8 cellular contexts compared by ENCODE assay signal in the genomic region with DNA sequence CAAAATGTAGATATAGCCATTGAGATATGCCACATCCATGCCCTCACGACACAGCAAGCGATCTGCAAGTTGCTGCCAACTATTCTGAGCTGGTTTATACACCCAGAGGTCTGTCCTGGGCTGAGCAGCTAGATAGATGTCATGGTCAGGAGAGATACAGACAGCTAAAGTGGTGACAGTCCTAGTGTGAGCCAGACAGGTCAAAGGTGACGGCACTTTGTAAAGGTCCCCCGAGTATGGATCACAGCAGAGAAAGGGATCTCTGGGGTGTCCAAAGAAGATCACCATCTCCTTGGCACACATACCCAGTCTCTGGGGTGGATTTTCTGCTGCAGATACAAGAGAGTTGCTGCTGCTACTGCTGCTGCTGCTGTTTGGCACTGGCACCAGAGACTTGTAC. TPM values are rescaled to one million over a fixed set of nuclear protein-coding genes. Genes with fewer than 3 reads are reported as not detected.
DNase-seq lines count a peak whose midpoint lies in the region; ATAC-seq and TF ChIP-seq lines count a peak whose summit lies in the region.
"Not testable (repeated sequence)": the region's sequence is repeated elsewhere in the genome, so short reads cannot be mapped to it uniquely, and the experiment has no call there.

No MANE protein-coding gene starts in this region.

- peaks cover 32% of the 10 kb centered on the region for H3K4me1 ChIP-seq in CD4-positive, CD25-positive, alpha-beta regulatory T cell (ENCODE audit: control insufficient read depth, insufficient read depth, low read length, poor library complexity, severe bottlenecking)
- H3K4me1 ChIP-seq in HUES6 (ENCODE audit: control insufficient read depth, insufficient read depth, low read length) (peaks cover 21% of the 10 kb centered on the region), hepatocyte (ENCODE audit: insufficient read depth) (peaks cover 15% of the 10 kb centered on the region), subcutaneous abdominal adipose tissue (ENCODE audit: control insufficient read depth in 5 of 5, insufficient read depth in 5 of 5, low read length in 5 of 5) (peaks cover 6 to 50% (median 38%) of the 10 kb centered on the region in 5 donors)

- not testable (repeated sequence) for H3K36me3 ChIP-seq in CD4-positive, CD25-positive, alpha-beta regulatory T cell (ENCODE audit: control insufficient read depth, insufficient read depth, low read length); hepatocyte (replicated peaks; ENCODE audit: insufficient read depth, low read depth); subcutaneous abdominal adipose tissue (ENCODE audit: control insufficient read depth in 5 of 5, insufficient read depth in 5 of 5, low read length in 5 of 5)
- peaks cover 11% of the 10 kb centered on the region; the same call in 1 of the 2 replicates for H3K36me3 ChIP-seq in HUES6 (ENCODE audit: control insufficient read depth, insufficient read depth, low read length)

- not testable (repeated sequence) for H3K9me3 Mint-ChIP-seq in CD4-positive, CD25-positive, alpha-beta regulatory T cell; T-cell; activated T-cell treated with anti-CD3 and anti-CD28 coated beads, Interleukin-2, amount 50 U/mL, for 72 hours; central memory CD8-positive, alpha-beta T cell
- H3K9me3 Mint-ChIP-seq in nephron progenitor cell: peaks cover 21% of the 10 kb centered on the region

- peak overlapping the region; percentile 83 for H3K4me2 ChIP-seq in hepatocyte

- DNase-seq in CD4-positive, CD25-positive, alpha-beta regulatory T cell; T-cell; activated T-cell treated with anti-CD3 and anti-CD28 coated beads, Interleukin-2, amount 50 U/mL, for 72 hours; central memory CD8-positive, alpha-beta T cell (ENCODE audit: low spot score in 2 of 2); hepatocyte (ENCODE audit: low spot score); nephron progenitor cell: not testable (repeated sequence)

- H2AFZ ChIP-seq in hepatocyte: not testable (repeated sequence)

- not testable (repeated sequence) for H3K27ac ChIP-seq in CD4-positive, CD25-positive, alpha-beta regulatory T cell (ENCODE audit: insufficient read depth, low read length, poor library complexity, severe bottlenecking); HUES6 (ENCODE audit: low read depth, low read length); hepatocyte; subcutaneous abdominal adipose tissue (ENCODE audit: low read depth, low read length)

- POLR2A ChIA-PET in T-cell (lab: Charles Lee): not testable (repeated sequence)

- peak overlapping the region; percentile 77 for H3K4me3 ChIP-seq in CD4-positive, CD25-positive, alpha-beta regulatory T cell (ENCODE audit: low read depth, low read length)
- H3K4me3 ChIP-seq in HUES6 (ENCODE audit: low read depth, low read length): peak overlapping the region; percentile 45
- H3K4me3 ChIP-seq in hepatocyte: not testable (repeated sequence)
- peak overlapping the region in 3 of 5 donors; percentile 19 to 91 (median 22) for H3K4me3 ChIP-seq in subcutaneous abdominal adipose tissue (ENCODE audit: low read depth in 1 of 5, low read length in 5 of 5)

- peaks cover 25 to 68% (median 40%) of the 10 kb centered on the region in 4 donors for H3K4me1 Mint-ChIP-seq in CD4-positive, CD25-positive, alpha-beta regulatory T cell
- H3K4me1 Mint-ChIP-seq in T-cell (peaks cover 54 to 64% (median 56%) of the 10 kb centered on the region in 3 donors), nephron progenitor cell (peaks cover 40% of the 10 kb centered on the region)
- H3K4me1 Mint-ChIP-seq in activated T-cell treated with anti-CD3 and anti-CD28 coated beads, Interleukin-2, amount 50 U/mL, for 72 hours (ENCODE audit: low read depth): peaks cover 40% of the 10 kb centered on the region
- peaks cover 39% of the 10 kb centered on the region for H3K4me1 Mint-ChIP-seq in central memory CD8-positive, alpha-beta T cell

- not testable (repeated sequence) for TF ChIP-seq CTCF in hepatocyte (IDR thresholded peaks at IDR 0.05; ENCODE audit: poor library complexity); nephron progenitor cell (IDR thresholded peaks at IDR 0.05)

- H3K9me2 ChIP-seq in hepatocyte (replicated peaks; ENCODE audit: insufficient read depth): not testable (repeated sequence)

- H3K79me2 ChIP-seq in hepatocyte: peaks cover 37% of the 10 kb centered on the region

- CTCF ChIA-PET in T-cell (lab: Charles Lee): interaction anchor here in 1 of 2 donors (0.6 kb wide), 1 partner anchor 112 kb away, joined by 3 read pairs; the partner anchor contains the start of gene ELF1

- H3K27me3 Mint-ChIP-seq in CD4-positive, CD25-positive, alpha-beta regulatory T cell; T-cell; activated T-cell treated with anti-CD3 and anti-CD28 coated beads, Interleukin-2, amount 50 U/mL, for 72 hours (ENCODE audit: low read depth); central memory CD8-positive, alpha-beta T cell; nephron progenitor cell (ENCODE audit: low read depth, poor library complexity): not testable (repeated sequence)

- not testable (repeated sequence) for H3K36me3 Mint-ChIP-seq in CD4-positive, CD25-positive, alpha-beta regulatory T cell; central memory CD8-positive, alpha-beta T cell (ENCODE audit: insufficient read depth)
- H3K36me3 Mint-ChIP-seq in T-cell: peaks cover 18% of the 10 kb centered on the region
- H3K36me3 Mint-ChIP-seq in activated T-cell treated with anti-CD3 and anti-CD28 coated beads, Interleukin-2, amount 50 U/mL, for 72 hours (ENCODE audit: insufficient read depth in 2 of 2): peaks cover 7 to 10% of the 10 kb centered on the region in 2 donors
- H3K36me3 Mint-ChIP-seq in nephron progenitor cell (ENCODE audit: low read depth): peaks cover 44% of the 10 kb centered on the region

- peak overlapping the region; percentile 94 to 99 (median 98) for H3K4me3 Mint-ChIP-seq in CD4-positive, CD25-positive, alpha-beta regulatory T cell
- H3K4me3 Mint-ChIP-seq in T-cell (peak overlapping the region; percentile 96 to 99 (median 98)), nephron progenitor cell (peak overlapping the region; percentile 96)
- H3K4me3 Mint-ChIP-seq in activated T-cell treated with anti-CD3 and anti-CD28 coated beads, Interleukin-2, amount 50 U/mL, for 72 hours: peak overlapping the region; percentile 90 to 98
- peak overlapping the region; percentile 98 for H3K4me3 Mint-ChIP-seq in central memory CD8-positive, alpha-beta T cell

- H3K27ac Mint-ChIP-seq in CD4-positive, CD25-positive, alpha-beta regulatory T cell: peak overlapping the region; percentile 7 to 94 (median 58)
- not testable (repeated sequence) for H3K27ac Mint-ChIP-seq in T-cell; activated T-cell treated with anti-CD3 and anti-CD28 coated beads, Interleukin-2, amount 50 U/mL, for 72 hours; central memory CD8-positive, alpha-beta T cell (ENCODE audit: low read depth); nephron progenitor cell

- WGBS in hepatocyte (ENCODE audit: low lambda C conversion rate, missing lambda C conversion rate): 98% methylated on average over 4 of the region's 4 CpGs

- not testable (repeated sequence) for H3K27me3 ChIP-seq in CD4-positive, CD25-positive, alpha-beta regulatory T cell (ENCODE audit: control insufficient read depth, insufficient read depth, low read length); HUES6 (ENCODE audit: control insufficient read depth, insufficient read depth, low read length); hepatocyte; subcutaneous abdominal adipose tissue (ENCODE audit: control insufficient read depth in 5 of 5, insufficient read depth in 4 of 5, low read length in 5 of 5)

- H4K20me1 ChIP-seq in hepatocyte (ENCODE audit: insufficient read depth, poor library complexity, severe bottlenecking): not testable (repeated sequence)

- ATAC-seq in CD4-positive, CD25-positive, alpha-beta regulatory T cell (ENCODE audit: low read depth in 2 of 2); T-cell (replicated peaks in 1 of 4); activated T-cell treated with anti-CD3 and anti-CD28 coated beads, Interleukin-2, amount 50 U/mL, for 72 hours (replicated peaks in 1 of 2); central memory CD8-positive, alpha-beta T cell (replicated peaks; ENCODE audit: extremely low read depth, poor library complexity, severe bottlenecking): not testable (repeated sequence)

- H3K9ac ChIP-seq in HUES6 (ENCODE audit: low read length); subcutaneous abdominal adipose tissue (ENCODE audit: low read length in 5 of 5): not testable (repeated sequence)

- H3K9me3 ChIP-seq in CD4-positive, CD25-positive, alpha-beta regulatory T cell (ENCODE audit: control insufficient read depth in 2 of 2, low read length in 2 of 2); HUES6 (ENCODE audit: control insufficient read depth, insufficient read depth, low read depth, low read length); hepatocyte (ENCODE audit: low read depth); subcutaneous abdominal adipose tissue (ENCODE audit: control insufficient read depth in 5 of 5, low read length in 5 of 5): not testable (repeated sequence)

RNA-seq across cellular contexts. Expression of gene KBTBD6, which starts 1.4 kb away (rescaled TPM):
- 3.8 TPM for total RNA-seq in CD4-positive, CD25-positive, alpha-beta regulatory T cell
- polyA plus RNA-seq in CD4-positive, CD25-positive, alpha-beta regulatory T cell: 1 to 10 TPM; 1.8 to 4.1 (median 2.9) TPM
- 1 to 10 TPM; 3.0 to 8.8 (median 7.8) TPM for total RNA-seq in T-cell
- total RNA-seq in activated T-cell treated with anti-CD3 and anti-CD28 coated beads, Interleukin-2, amount 50 U/mL, for 72 hours: 1 to 10 TPM; 3.9 TPM
- 6.9 and 8.7 TPM in 2 replicates for total RNA-seq in hepatocyte
- 3.5 TPM in 2 replicates for polyA plus RNA-seq in hepatocyte
